8 cellular contexts compared by ENCODE assay signal in the genomic region with DNA sequence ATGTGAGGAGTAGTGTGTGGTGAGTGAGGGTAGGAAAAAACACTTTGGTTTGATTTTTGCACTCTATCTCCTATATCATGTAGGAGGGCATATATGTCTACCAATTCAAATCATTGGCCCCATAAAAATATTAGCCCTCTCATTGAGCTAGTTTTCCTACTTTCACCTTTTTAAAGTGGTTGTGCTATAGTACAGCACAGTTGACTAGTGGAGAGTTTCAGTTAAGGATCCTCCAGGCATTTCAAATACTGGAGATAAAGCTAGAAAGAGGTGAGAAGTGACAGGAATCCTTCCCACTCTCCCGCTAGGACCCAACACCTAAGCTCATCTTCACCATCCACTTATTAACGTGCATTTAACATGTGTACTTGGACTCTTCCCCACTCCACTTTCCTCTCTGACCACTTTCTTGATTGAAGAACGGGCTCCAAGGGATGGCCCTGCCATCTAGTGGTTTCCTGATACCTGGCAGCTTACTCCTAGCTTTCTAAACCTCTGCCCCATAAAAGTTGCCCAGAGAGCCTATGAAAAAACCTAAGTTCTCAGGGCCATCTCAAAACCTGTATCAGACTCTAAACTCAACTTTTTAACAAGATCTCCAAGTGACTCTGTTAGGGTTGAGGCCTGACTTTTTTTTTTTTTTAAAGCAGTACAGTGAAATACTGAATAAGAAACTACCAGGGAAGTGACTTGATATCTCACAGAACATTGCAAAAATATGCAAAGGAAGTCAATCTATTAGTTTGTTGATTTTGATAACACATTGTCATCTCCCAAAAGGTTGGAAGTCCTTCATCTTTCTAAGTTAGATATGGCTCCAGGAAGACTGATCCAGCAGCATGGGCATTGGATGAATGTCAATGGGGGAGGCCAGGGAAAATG. TPM values are rescaled to one million over a fixed set of nuclear protein-coding genes. Genes with fewer than 3 reads are reported as not detected.
DNase-seq lines count a peak whose midpoint lies in the region; ATAC-seq, FAIRE-seq and TF ChIP-seq lines count a peak whose summit lies in the region.

No MANE protein-coding gene starts in this region.

- in situ Hi-C loops in T47D (cut with HindIII; ENCODE audit: low pct_unique_long_range_greater_than_20kb, low sequenced_read_pairs) = no loop called here

- no peaks in the 10 kb centered on the region for H3K36me3 ChIP-seq in kidney (ENCODE audit: control insufficient read depth in 1 of 2, insufficient read depth in 2 of 2, low read length in 2 of 2)
- no peaks in the 10 kb centered on the region for H3K36me3 ChIP-seq in testis (ENCODE audit: low read depth, missing control alignments)

- H3K9me3 ChIP-seq in kidney (ENCODE audit: control insufficient read depth in 1 of 2, low read length in 2 of 2) (no peaks in the 10 kb centered on the region), testis (no peaks in the 10 kb centered on the region)

- H3K27ac ChIP-seq in kidney (ENCODE audit: low read depth in 2 of 2, low read length in 2 of 2) (no peak overlapping the region), testis (no peak overlapping the region)

- TF ChIP-seq CTCF in kidney (IDR thresholded peaks at IDR 0.05; ENCODE audit: borderline replicate concordance, extremely low read depth, insufficient read depth) (peak; percentile 75), testis (IDR thresholded peaks at IDR 0.05) (peak; percentile 28 to 60 (median 58))

- ATAC-seq in GM19328 (IDR thresholded peaks at IDR 0.05; ENCODE audit: unreplicated experiment) = peak; percentile 34

- no peak overlapping the region for H3K4me3 ChIP-seq in kidney (ENCODE audit: low read length in 2 of 2)
- H3K4me3 ChIP-seq in testis = no peak overlapping the region

- FAIRE-seq in kidney (lab: Jason Lieb, UNC) = no peak

- intact Hi-C loops in kidney (cut with DNase I) (loop anchor here (10.0 kb wide), 1 partner anchor 112 kb away; no protein-coding TSS in a partner anchor), testis (cut with DNase I; ENCODE audit: low total_unique reads) (loop anchor here (10.0 kb wide), 2 partner anchors 122 to 182 kb away; no protein-coding TSS in a partner anchor)

- H3K27me3 ChIP-seq in testis = no peaks in the 10 kb centered on the region

- DNase-seq in DMS114 treated with DMSO at 0.1 percent for 48 hours (lab: John Stamatoyannopoulos, UW; ENCODE audit: unreplicated experiment) (peak; percentile 71), HS-27A (ENCODE audit: low read depth) (peak; percentile 59), NOMO-1 (lab: John Stamatoyannopoulos, UW; ENCODE audit: unreplicated experiment in 2 of 2) (peak; percentile 76 to 86), T47D (ENCODE audit: low read depth in 1 of 2, low spot score in 1 of 2) (peak; percentile 69 to 87), kidney (no peak), testis (peak; percentile 63), GM19240 (ENCODE audit: insufficient read length, low spot score) (no peak)

- no peak overlapping the region for H3K9ac ChIP-seq in kidney (ENCODE audit: low read length in 2 of 2)

- H3K4me1 ChIP-seq in kidney (ENCODE audit: control insufficient read depth in 1 of 2, insufficient read depth in 1 of 2, low read depth in 1 of 2, low read length in 2 of 2) (no peaks in the 10 kb centered on the region), testis (no peaks in the 10 kb centered on the region)

- 25 to 36% methylated on average over 3 of the region's 3 CpGs for WGBS in testis, 2 donors

- no peak for TF ChIP-seq POLR2A in testis (IDR thresholded peaks at IDR 0.05)

RNA-seq across cellular contexts. Expression of a gene that starts 17.9 kb away (rescaled TPM):
- total RNA-seq in kidney (0.22 TPM), testis (1 to 10 TPM in 1 of 2 donors, under 1 TPM in 1; 0.56 to 1.3 TPM)
- polyA plus RNA-seq in kidney (ENCODE audit: insufficient read depth, low read depth, low replicate concordance) (not detected), testis (ENCODE audit: insufficient read depth, low read depth, low replicate concordance) (0.57 TPM)

Comparison
In these comparisons a context has a peak if more than half of its experiments do, and no peak if none do; other contexts are left out.
1. DNase-seq: peak in DMS114 treated with DMSO at 0.1 percent for 48 hours (single experiment), HS-27A (single experiment), NOMO-1 (2 of 2), T47D (2 of 2) and testis (single experiment); none in kidney (single experiment) and GM19240 (single experiment).